8 cellular contexts compared by ENCODE assay signal in the genomic region with DNA sequence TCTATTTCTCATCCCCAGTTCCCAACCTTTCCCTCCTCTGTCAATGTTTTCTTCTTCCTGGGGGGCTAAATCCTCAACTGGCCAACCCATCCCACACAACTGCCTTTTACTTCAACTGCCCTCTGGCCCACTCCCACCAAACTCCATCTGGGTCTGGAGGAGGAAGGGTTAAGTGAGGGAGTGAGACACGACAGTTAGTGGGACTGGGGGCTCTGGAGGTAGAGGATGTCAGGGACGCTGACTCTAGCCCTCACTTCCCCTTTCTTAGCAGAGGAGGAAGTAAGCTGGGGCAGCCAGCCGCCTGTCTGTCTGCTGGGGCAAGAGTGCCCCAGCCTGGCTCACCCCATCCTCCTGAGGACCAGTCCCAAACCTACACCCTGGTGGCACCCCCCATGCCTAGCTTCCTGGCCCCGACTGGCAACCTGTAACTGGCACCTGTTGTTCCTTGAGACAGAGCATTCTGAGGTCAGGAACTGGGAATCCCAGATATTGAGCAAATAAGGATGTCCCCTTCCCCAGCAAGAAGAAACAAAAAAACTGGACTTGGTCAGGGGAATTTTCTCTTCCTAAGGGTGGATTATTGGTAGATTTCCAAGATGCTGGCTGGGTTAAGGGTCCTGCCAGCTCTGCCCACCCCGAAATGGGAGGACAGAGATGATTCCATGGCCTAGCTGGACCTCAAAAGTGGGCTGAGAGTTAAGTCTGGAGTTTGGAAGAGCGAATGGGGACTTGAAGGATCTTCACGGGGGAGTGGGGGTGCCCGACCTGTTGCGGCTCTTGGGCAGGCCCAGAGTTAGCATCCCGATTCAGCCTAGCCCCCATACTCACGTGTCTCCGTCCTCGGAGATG. TPM values are rescaled to one million over a fixed set of nuclear protein-coding genes. Genes with fewer than 3 reads are reported as not detected.
DNase-seq lines count a peak whose midpoint lies in the region; ATAC-seq and TF ChIP-seq lines count a peak whose summit lies in the region.

No MANE protein-coding gene starts in this region.

- in situ Hi-C loops in KBM-7 (cut with MboI; ENCODE audit: low pct_unique_long_range_greater_than_20kb, low sequenced_read_pairs), result no loop called here

- H3K4me3 ChIP-seq in prostate gland, result peak overlapping the region; percentile 51 to 73

- H3K27me3 Mint-ChIP-seq in activated CD8-positive, alpha-beta T cell treated with anti-CD3 and anti-CD28 coated beads, Interleukin-2, amount 10 ng/mL, durations not matched to agents 7 days and 5 days (ENCODE audit: low read depth), result peaks cover 8% of the 10 kb centered on the region

- H3K27ac ChIP-seq in prostate gland, result peak overlapping the region; percentile 67 to 72

- no peak for TF ChIP-seq POLR2A in prostate gland (IDR thresholded peaks at IDR 0.05)

- H3K27ac Mint-ChIP-seq in activated CD8-positive, alpha-beta T cell treated with anti-CD3 and anti-CD28 coated beads, Interleukin-2, amount 10 ng/mL, durations not matched to agents 7 days and 5 days, result peak overlapping the region; percentile 96

- H3K4me1 Mint-ChIP-seq in activated CD8-positive, alpha-beta T cell treated with anti-CD3 and anti-CD28 coated beads, Interleukin-2, amount 10 ng/mL, durations not matched to agents 7 days and 5 days (ENCODE audit: low read depth), result peaks cover 56% of the 10 kb centered on the region

- H3K36me3 Mint-ChIP-seq in activated CD8-positive, alpha-beta T cell treated with anti-CD3 and anti-CD28 coated beads, Interleukin-2, amount 10 ng/mL, durations not matched to agents 7 days and 5 days (ENCODE audit: low read depth), result peaks cover 33% of the 10 kb centered on the region

- H3K9me3 ChIP-seq in prostate gland, result no peaks in the 10 kb centered on the region

- CTCF ChIA-PET in activated CD8-positive, alpha-beta T cell treated with anti-CD3 and anti-CD28 coated beads, Interleukin-2, amount 10 ng/mL, durations not matched to agents 7 days and 5 days (lab: Charles Lee), result interaction anchor here (0.7 to 7.4 kb wide), 13 partner anchors 8 to 92 kb away, joined by 3 to 137 read pairs (median 4); a partner anchor contains a TSS
- CTCF ChIA-PET in HEK293T (lab: Yijun Ruan, JAX), result interaction anchor here (1.0 kb wide), 1 partner anchor 13 kb away, joined by 3 read pairs; no protein-coding TSS in a partner anchor

- intact Hi-C loops in Right ventricle myocardium inferior (cut with DNase I) (loop anchor here (10.0 kb wide), 1 partner anchor 190 kb away; no protein-coding TSS in a partner anchor), prostate gland (cut with DNase I) (loop anchor here (5.0 kb wide), 1 partner anchor 43 kb away; no protein-coding TSS in a partner anchor)

- H3K9me3 Mint-ChIP-seq in activated CD8-positive, alpha-beta T cell treated with anti-CD3 and anti-CD28 coated beads, Interleukin-2, amount 10 ng/mL, durations not matched to agents 7 days and 5 days (ENCODE audit: insufficient read depth), result no peaks in the 10 kb centered on the region

- DNase-seq in A172 (ENCODE audit: low spot score), result peak; percentile 37
- peak; percentile 92 for DNase-seq in KBM-7
- peak; percentile 57 for DNase-seq in activated CD8-positive, alpha-beta T cell treated with anti-CD3 and anti-CD28 coated beads, Interleukin-2, amount 10 ng/mL, durations not matched to agents 7 days and 5 days
- DNase-seq in Right ventricle myocardium inferior (ENCODE audit: missing footprints), result peak; percentile 88
- no peak for DNase-seq in prostate gland (ENCODE audit: low spot score)
- DNase-seq in NCI-H187 treated with DMSO at 0.1 percent for 48 hours (lab: John Stamatoyannopoulos, UW), result no peak
- DNase-seq in HEK293T (ENCODE audit: extremely low spot score), result no peak

- no peaks in the 10 kb centered on the region for H3K27me3 ChIP-seq in prostate gland (replicated peaks; ENCODE audit: insufficient read depth)

- H3K4me1 ChIP-seq in prostate gland (replicated peaks), result peaks cover 12% of the 10 kb centered on the region

- POLR2A ChIA-PET in activated CD8-positive, alpha-beta T cell treated with anti-CD3 and anti-CD28 coated beads, Interleukin-2, amount 10 ng/mL, durations not matched to agents 7 days and 5 days (lab: Charles Lee), result interaction anchor here (0.7 to 5.4 kb wide), 3 partner anchors 10 to 141 kb away, joined by 3 to 81 read pairs (median 4); a partner anchor contains a TSS
- POLR2A ChIA-PET in HEK293T (lab: Yijun Ruan, JAX), result interaction anchor here (1.2 to 3.0 kb wide), 3 partner anchors 18 to 123 kb away, joined by 3 to 22 read pairs (median 3); a partner anchor contains a TSS

- ATAC-seq in GM19035 (IDR thresholded peaks at IDR 0.05; ENCODE audit: unreplicated experiment), result peak; percentile 33
- peak; percentile 38 for ATAC-seq in activated CD8-positive, alpha-beta T cell treated with anti-CD3 and anti-CD28 coated beads, Interleukin-2, amount 10 ng/mL, durations not matched to agents 7 days and 5 days
- ATAC-seq in Right ventricle myocardium inferior, result peak; percentile 1

- no peak for TF ChIP-seq CTCF in prostate gland (IDR thresholded peaks at IDR 0.05)

- H3K36me3 ChIP-seq in prostate gland, result no peaks in the 10 kb centered on the region

- peak overlapping the region; percentile 98 for H3K4me3 Mint-ChIP-seq in activated CD8-positive, alpha-beta T cell treated with anti-CD3 and anti-CD28 coated beads, Interleukin-2, amount 10 ng/mL, durations not matched to agents 7 days and 5 days

- WGBS in prostate gland, result 9% methylated on average over 12 of the region's 13 CpGs

TF ChIP-seq in HEK293T, 16 proteins besides CTCF, POLR2A, EP300 and RAD21:
- TF ChIP-seq, protein P1, sequence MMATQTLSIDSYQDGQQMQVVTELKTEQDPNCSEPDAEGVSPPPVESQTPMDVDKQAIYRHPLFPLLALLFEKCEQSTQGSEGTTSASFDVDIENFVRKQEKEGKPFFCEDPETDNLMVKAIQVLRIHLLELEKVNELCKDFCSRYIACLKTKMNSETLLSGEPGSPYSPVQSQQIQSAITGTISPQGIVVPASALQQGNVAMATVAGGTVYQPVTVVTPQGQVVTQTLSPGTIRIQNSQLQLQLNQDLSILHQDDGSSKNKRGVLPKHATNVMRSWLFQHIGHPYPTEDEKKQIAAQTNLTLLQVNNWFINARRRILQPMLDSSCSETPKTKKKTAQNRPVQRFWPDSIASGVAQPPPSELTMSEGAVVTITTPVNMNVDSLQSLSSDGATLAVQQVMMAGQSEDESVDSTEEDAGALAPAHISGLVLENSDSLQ (IDR thresholded peaks at IDR 0.05), result no peak
- no peak for TF ChIP-seq FOXK2 (IDR thresholded peaks at IDR 0.05)
- TF ChIP-seq ZNF384 (IDR thresholded peaks at IDR 0.05), result no peak
- TF ChIP-seq NFRKB (IDR thresholded peaks at IDR 0.05), result no peak

RNA-seq across cellular contexts. Expression of a gene that starts 1.0 kb away (rescaled TPM):
- 22.4 and 33.4 TPM in 2 replicates for total RNA-seq in A172 (2014; rRNA removed; shearing (Covaris generic))
- 10 to 100 TPM; 14.1 to 16.9 TPM for total RNA-seq in activated CD8-positive, alpha-beta T cell treated with anti-CD3 and anti-CD28 coated beads, Interleukin-2, amount 10 ng/mL, durations not matched to agents 7 days and 5 days
- total RNA-seq in Right ventricle myocardium inferior (2.4 TPM), prostate gland (10 to 100 TPM; 20.8 to 34.4 TPM)

RNA-seq across cellular contexts. Expression of a gene that starts 5.9 kb away (rescaled TPM):
- total RNA-seq in A172 (2014; rRNA removed; shearing (Covaris generic)), result 0.96 and 1.3 TPM in 2 replicates
- total RNA-seq in activated CD8-positive, alpha-beta T cell treated with anti-CD3 and anti-CD28 coated beads, Interleukin-2, amount 10 ng/mL, durations not matched to agents 7 days and 5 days, result not detected
- total RNA-seq in Right ventricle myocardium inferior (not detected), prostate gland (1 to 10 TPM in 1 of 2 donors, under 1 TPM in 1; 0.09 to 1.1 TPM)

RNA-seq across cellular contexts. Expression of a gene that starts 7.0 kb away (rescaled TPM):
- total RNA-seq in A172 (2014; rRNA removed; shearing (Covaris generic)), result 112 and 137 TPM in 2 replicates
- 10 to 100 TPM; 31.6 to 32.8 TPM for total RNA-seq in activated CD8-positive, alpha-beta T cell treated with anti-CD3 and anti-CD28 coated beads, Interleukin-2, amount 10 ng/mL, durations not matched to agents 7 days and 5 days
- total RNA-seq in Right ventricle myocardium inferior, result 21.3 TPM
- total RNA-seq in prostate gland, result 10 to 100 TPM; 44.5 to 59.9 TPM

RNA-seq across cellular contexts. Expression of a gene that starts 17.5 kb away (rescaled TPM):
- total RNA-seq in A172 (2014; rRNA removed; shearing (Covaris generic)), result 2,477 and 2,544 TPM in 2 replicates
- total RNA-seq in activated CD8-positive, alpha-beta T cell treated with anti-CD3 and anti-CD28 coated beads, Interleukin-2, amount 10 ng/mL, durations not matched to agents 7 days and 5 days, result 100 to 1,000 TPM; 741 to 755 TPM
- 867 TPM for total RNA-seq in Right ventricle myocardium inferior
- 100 to 1,000 TPM; 650 to 805 TPM for total RNA-seq in prostate gland

RNA-seq across cellular contexts. Expression of a gene that starts 41.0 kb away (rescaled TPM):
- 24.7 and 26.2 TPM in 2 replicates for total RNA-seq in A172 (2014; rRNA removed; shearing (Covaris generic))
- total RNA-seq in activated CD8-positive, alpha-beta T cell treated with anti-CD3 and anti-CD28 coated beads, Interleukin-2, amount 10 ng/mL, durations not matched to agents 7 days and 5 days, result 10 to 100 TPM; 49.2 to 53.4 TPM
- total RNA-seq in Right ventricle myocardium inferior, result 170 TPM
- total RNA-seq in prostate gland, result 10 to 100 TPM; 18.5 to 58.9 TPM

Comparison
In these comparisons a context has a peak if more than half of its experiments do, and no peak if none do; other contexts are left out.
1. DNase-seq: peak in A172 (single experiment), KBM-7 (single experiment), activated CD8-positive, alpha-beta T cell treated with anti-CD3 and anti-CD28 coated beads, Interleukin-2, amount 10 ng/mL, durations not matched to agents 7 days and 5 days (single experiment) and Right ventricle myocardium inferior (single experiment); none in prostate gland (single experiment), NCI-H187 treated with DMSO at 0.1 percent for 48 hours (single experiment) and HEK293T (single experiment).
2. Peak in every context shown above with its lines, with median percentiles within 50 percentile points of each other: ATAC-seq.